8 cellular contexts compared by ENCODE assay signal in the genomic region with DNA sequence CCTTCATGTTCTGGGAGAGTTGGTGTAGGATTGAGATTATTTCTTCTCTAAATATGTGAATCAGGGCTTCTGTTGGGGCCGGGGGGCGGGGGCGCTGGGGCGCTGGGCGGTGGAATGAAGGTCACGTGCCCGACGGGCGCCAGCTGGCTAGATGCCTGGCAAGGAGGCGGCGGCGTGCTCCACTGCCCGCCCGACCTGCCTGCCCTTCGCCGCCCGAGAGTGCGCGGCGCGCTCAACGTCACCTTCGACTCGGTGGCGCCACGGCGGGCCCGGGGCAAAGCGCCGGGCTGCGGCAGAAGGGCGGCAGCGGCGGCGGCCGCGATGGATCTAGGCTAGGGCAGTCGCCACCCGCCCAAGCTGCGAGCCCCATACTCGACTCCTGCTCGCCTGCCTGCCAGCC. TPM values are rescaled to one million over a fixed set of nuclear protein-coding genes. Genes with fewer than 3 reads are reported as not detected.
DNase-seq lines count a peak whose midpoint lies in the region; ATAC-seq and TF ChIP-seq lines count a peak whose summit lies in the region.

No MANE protein-coding gene starts in this region.

- H3K9me3 Mint-ChIP-seq in nephron progenitor cell = peaks cover 50% of the 10 kb centered on the region

- H3K27ac Mint-ChIP-seq in nephron progenitor cell = no peak overlapping the region

- H3K27me3 Mint-ChIP-seq in nephron progenitor cell (ENCODE audit: low read depth, poor library complexity) = peaks cover 52% of the 10 kb centered on the region

- no peaks in the 10 kb centered on the region for H3K4me1 ChIP-seq in BE2C

- no peaks in the 10 kb centered on the region for H3K9me3 ChIP-seq in BE2C

- no peak for ATAC-seq in GM21723 (IDR thresholded peaks at IDR 0.05; ENCODE audit: unreplicated experiment)

- H3K4me3 ChIP-seq in BE2C (ENCODE audit: low read depth, low read length) = peak overlapping the region; percentile 26; the same call in 1 of the 2 replicates

- no peaks in the 10 kb centered on the region for H3K36me3 ChIP-seq in BE2C

- no peaks in the 10 kb centered on the region for H3K4me1 Mint-ChIP-seq in nephron progenitor cell

- no peak overlapping the region for H3K4me3 Mint-ChIP-seq in nephron progenitor cell

- no peaks in the 10 kb centered on the region for H3K27me3 ChIP-seq in BE2C

- DNase-seq in BE2C (peak; percentile 61), NCI-H2227 treated with DMSO at 0.1 percent for 48 hours (lab: John Stamatoyannopoulos, UW) (peak; percentile 26), dermis blood vessel endothelial cell (peak; percentile 15), nephron progenitor cell (peak; percentile 30), NCI-H187 treated with DMSO at 0.1 percent for 48 hours (lab: John Stamatoyannopoulos, UW) (no peak), NCI-H2107 (lab: John Stamatoyannopoulos, UW) (no peak)
- no peak for DNase-seq in central memory CD4-positive, alpha-beta T cell

- TF ChIP-seq CTCF in BE2C (IDR thresholded peaks at IDR 0.05; ENCODE audit: low read depth, low read length) (no peak), nephron progenitor cell (IDR thresholded peaks at IDR 0.05) (no peak)

- no peaks in the 10 kb centered on the region for H3K36me3 Mint-ChIP-seq in nephron progenitor cell (ENCODE audit: low read depth)

RNA-seq across cellular contexts. Expression of gene LHFPL4, which starts 47.0 kb away (rescaled TPM):
- 5.0 TPM for polyA plus RNA-seq in BE2C (2012; ENCODE audit: insufficient read depth, insufficient read length, low read depth)
- total RNA-seq in dermis blood vessel endothelial cell = not detected in 2 replicates

RNA-seq across cellular contexts. Expression of gene MTMR14, which starts 48.7 kb away (rescaled TPM):
- polyA plus RNA-seq in BE2C (2012; ENCODE audit: insufficient read depth, insufficient read length, low read depth) = 39.2 TPM
- 80.2 and 83.7 TPM in 2 replicates for total RNA-seq in dermis blood vessel endothelial cell

Comparison
In these comparisons a context has a peak if more than half of its experiments do, and no peak if none do; other contexts are left out.
1. DNase-seq: peak in BE2C (single experiment), NCI-H2227 treated with DMSO at 0.1 percent for 48 hours (single experiment), dermis blood vessel endothelial cell (single experiment) and nephron progenitor cell (single experiment); none in NCI-H187 treated with DMSO at 0.1 percent for 48 hours (single experiment), NCI-H2107 (single experiment) and central memory CD4-positive, alpha-beta T cell (single experiment).